ENCODE assay signal across 16 cellular contexts in genomic region chr3:158185711-158186110, GRCh38.
DNase-seq lines count a peak whose midpoint lies in the region; ATAC-seq, FAIRE-seq and TF ChIP-seq lines count a peak whose summit lies in the region.
"Had no signal": no experiment of that assay in that cellular context is flagged by ENCODE, and none has a peak within 500 bp of the region (broad histone marks: within the 10 kb centered on the region; RNA-seq: fewer than 3 reads in every experiment).

No MANE protein-coding gene starts in this region.

- ATAC-seq in SK-N-SH treated with all-trans-retinoic acid at 6 μM for 48 hours (no peak), GM18498 (IDR thresholded peaks at IDR 0.05; ENCODE audit: unreplicated experiment) (no peak)
- ATAC-seq: GM23338, HCT116 had no signal

- DNase-seq in GM19239 (ENCODE audit: insufficient read length, low spot score) (no peak), left kidney (ENCODE audit: low read depth, low spot score) (peak; percentile 4), islet precursor cell (no peak)
- DNase-seq in stimulated activated CD4-positive, alpha-beta T cell treated with anti-CD3 and anti-CD28 coated beads, Interleukin-4, amount 100 ng/mL, for 1 hour = no peak
- DNase-seq: CD4-positive, alpha-beta T cell; CD8-positive, alpha-beta memory T cell; DMS53; DMS79 treated with DMSO at 0.1 percent for 48 hours; GF-D8; H9 had no signal

- peak; percentile 47 for FAIRE-seq in GM19239 (lab: Jason Lieb, UNC)
- FAIRE-seq in endometrium (lab: Jason Lieb, UNC) = peak; percentile 92
- FAIRE-seq: GM12891 had no signal

TF ChIP-seq in SK-N-SH treated with all-trans-retinoic acid at 6 μM for 48 hours, 23 proteins besides CTCF, POLR2A, EP300 and RAD21:
- TF ChIP-seq ZC3H10 (CRISPR knock-in tag; IDR thresholded peaks at IDR 0.05) = no peak
- TF ChIP-seq PPARA (CRISPR knock-in tag; IDR thresholded peaks at IDR 0.05; ENCODE audit: borderline replicate concordance) = no peak
- TF ChIP-seq TOX (CRISPR knock-in tag; IDR thresholded peaks at IDR 0.05; ENCODE audit: borderline replicate concordance) = no peak
- TF ChIP-seq ZNF70 (CRISPR knock-in tag; IDR thresholded peaks at IDR 0.05) = 0 out of 2 replicates have a peak, but pooled peaks have one; percentile 38
- TF ChIP-seq ISL1 (CRISPR knock-in tag; IDR thresholded peaks at IDR 0.05) = peak; percentile 69
- TF ChIP-seq CSRNP3 (CRISPR knock-in tag; IDR thresholded peaks at IDR 0.05) = 0 out of 2 replicates have a peak, but pooled peaks have one; percentile 35
- TF ChIP-seq ZNF8 (CRISPR knock-in tag; IDR thresholded peaks at IDR 0.05) = peak; percentile 67
- TF ChIP-seq ESRRG (CRISPR knock-in tag; IDR thresholded peaks at IDR 0.05) = no peak
- no peak for TF ChIP-seq CSDC2 (CRISPR knock-in tag; IDR thresholded peaks at IDR 0.05)
- TF ChIP-seq ZFP3 (CRISPR knock-in tag; IDR thresholded peaks at IDR 0.05) = no peak
- no peak for TF ChIP-seq POU6F1 (CRISPR knock-in tag; IDR thresholded peaks at IDR 0.05; ENCODE audit: borderline replicate concordance, low read depth)
- no peak for TF ChIP-seq PATZ1 (CRISPR knock-in tag; IDR thresholded peaks at IDR 0.05; ENCODE audit: borderline replicate concordance)
- no peak for TF ChIP-seq RARB (CRISPR knock-in tag; IDR thresholded peaks at IDR 0.05)
- peak; percentile 95 for TF ChIP-seq CREB5 (CRISPR knock-in tag; IDR thresholded peaks at IDR 0.05; ENCODE audit: low read depth)
- no peak for TF ChIP-seq GLIS3 (CRISPR knock-in tag; IDR thresholded peaks at IDR 0.05)
- TF ChIP-seq ZNF565 (CRISPR knock-in tag; conservative IDR thresholded peaks at IDR 0.05; ENCODE audit: low read depth) = no peak
- TF ChIP-seq BACH2 (CRISPR knock-in tag; IDR thresholded peaks at IDR 0.05; ENCODE audit: borderline replicate concordance) = peak; percentile 88; the same call in 1 of the 2 replicates
- peak; percentile 99 for TF ChIP-seq TCF4 (CRISPR knock-in tag; IDR thresholded peaks at IDR 0.05; ENCODE audit: borderline replicate concordance)
- no peak for TF ChIP-seq ZFP30 (CRISPR knock-in tag; IDR thresholded peaks at IDR 0.05)
- TF ChIP-seq ARNTL (CRISPR knock-in tag; IDR thresholded peaks at IDR 0.05; ENCODE audit: borderline replicate concordance, low read depth) = no peak
- TF ChIP-seq SNAI2 (CRISPR knock-in tag; IDR thresholded peaks at IDR 0.05) = 0 out of 2 replicates have a peak, but pooled peaks have one; percentile 64
- TF ChIP-seq OSR1 (CRISPR knock-in tag; IDR thresholded peaks at IDR 0.05) = no peak
- TF ChIP-seq TSHZ2 (CRISPR knock-in tag; IDR thresholded peaks at IDR 0.05) = peak; percentile 19; the same call in 1 of the 2 replicates
